ENCODE assay signal across 26 cellular contexts in the genomic region with DNA sequence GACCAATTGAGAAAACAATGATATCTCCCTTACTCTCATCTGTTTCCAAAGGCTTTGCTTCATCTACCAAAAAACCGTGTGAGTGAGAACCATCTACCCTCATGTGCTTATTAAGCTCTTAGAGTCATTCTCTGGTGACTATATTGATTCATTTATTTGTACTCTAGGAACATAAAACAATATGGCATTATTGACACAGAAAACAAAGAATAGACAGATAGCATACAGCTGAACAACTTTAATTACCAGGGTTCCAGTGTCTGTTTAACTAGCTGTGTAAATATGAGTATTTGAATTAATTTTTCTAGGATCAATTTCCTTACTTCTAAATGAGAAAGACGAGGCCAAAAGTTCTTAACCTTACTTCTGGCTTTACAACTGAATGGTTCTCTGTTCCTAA. TPM values are rescaled to one million over a fixed set of nuclear protein-coding genes. Genes with fewer than 3 reads are reported as not detected.
A peak's percentile ranks its signal among the peaks of the same experiment; 100 is the strongest.
DNase-seq lines count a peak whose midpoint lies in the region; ATAC-seq and TF ChIP-seq lines count a peak whose summit lies in the region.
"Had no signal": no experiment of that assay in that cellular context is flagged by ENCODE, and none has a peak within 500 bp of the region (broad histone marks: within the 10 kb centered on the region; RNA-seq: fewer than 3 reads in every experiment).

No MANE protein-coding gene starts in this region.

- H3K27ac ChIP-seq in DOHH2 (ENCODE audit: low read depth, low read length): peak overlapping the region; percentile 53
- H3K27ac ChIP-seq: SJSA1, suprapubic skin, upper lobe of right lung, WERI-Rb-1 had no signal

- peak overlapping the region; percentile 63 for H3K4me3 ChIP-seq in DOHH2 (ENCODE audit: low read length)
- H3K4me3 ChIP-seq: mucosa of descending colon, SJSA1, suprapubic skin, upper lobe of right lung had no signal

- intact Hi-C loops in left colon (cut with DNase I, micrococcal nuclease): no loop called here

- peaks cover 30% of the 10 kb centered on the region for H3K4me1 ChIP-seq in DOHH2 (ENCODE audit: control insufficient read depth, low read length)
- H3K4me1 ChIP-seq: SJSA1, suprapubic skin, upper lobe of right lung had no signal

- H3F3A ChIP-seq in DOHH2 (ENCODE audit: control insufficient read depth, insufficient read depth): no peaks in the 10 kb centered on the region

- no peaks in the 10 kb centered on the region for H3K9me3 ChIP-seq in DOHH2 (ENCODE audit: control insufficient read depth, insufficient read depth, low read length)
- H3K9me3 ChIP-seq: mucosa of descending colon, SJSA1, suprapubic skin, upper lobe of right lung had no signal

- no peaks in the 10 kb centered on the region for H3K79me2 ChIP-seq in DOHH2 (ENCODE audit: control insufficient read depth, low read length)

- H3K9me2 ChIP-seq in DOHH2 (replicated peaks; ENCODE audit: control insufficient read depth, low read length): no peaks in the 10 kb centered on the region

- DNase-seq in NCI-H1105 (lab: John Stamatoyannopoulos, UW): peak; percentile 7
- peak; percentile 55 for DNase-seq in NCI-H748 treated with DMSO at 0.1 percent for 48 hours (lab: John Stamatoyannopoulos, UW)
- DNase-seq in left colon: no peak
- DNase-seq in stimulated activated naive CD4-positive, alpha-beta T cell treated with Interleukin-2 at 50 U/mL for 16 hours (lab: John Stamatoyannopoulos, UW): no peak
- DNase-seq in SW480 (ENCODE audit: low spot score): no peak
- DNase-seq: activated CD4-positive, alpha-beta T cell treated with anti-CD3 and anti-CD28 coated beads for 4 hours; activated CD8-positive, alpha-beta memory T cell treated with anti-CD3 and anti-CD28 coated beads for 24 hours; activated naive CD4-positive, alpha-beta T cell treated with anti-CD3 and anti-CD28 coated beads, Interleukin-2, amount 50 U/mL, for 16 hours; activated T-cell treated with anti-CD3 and anti-CD28 coated beads for 4 hours; C1 segment of cervical spinal cord; glutamatergic neuron; mammary epithelial cell; mucosa of descending colon; NCI-H524 treated with DMSO at 0.1 percent for 48 hours; T1000; upper lobe of right lung; WERI-Rb-1 had no signal

- no peaks in the 10 kb centered on the region for H4K20me1 ChIP-seq in DOHH2 (ENCODE audit: control insufficient read depth, insufficient read depth, low read depth, low read length)

- H3K4me2 ChIP-seq in DOHH2 (ENCODE audit: low read length): peak overlapping the region; percentile 82

- H3K27me3 ChIP-seq in DOHH2 (ENCODE audit: control insufficient read depth, low read length): no peaks in the 10 kb centered on the region
- H3K27me3 ChIP-seq: SJSA1, suprapubic skin, upper lobe of right lung had no signal

- H3K36me3 ChIP-seq in DOHH2 (ENCODE audit: control insufficient read depth, low read length): no peaks in the 10 kb centered on the region
- H3K36me3 ChIP-seq: SJSA1, suprapubic skin, upper lobe of right lung, WERI-Rb-1 had no signal

- ATAC-seq in left colon (peak; percentile 50), HG02571 (IDR thresholded peaks at IDR 0.05; ENCODE audit: unreplicated experiment) (no peak)
- ATAC-seq: mucosa of descending colon; natural killer cell treated with Interleukin-12 subunit alpha and Interleukin-12 subunit beta and Interleukin-15 and Interleukin-18, amount 100 ng/mL, for 72 hours; stimulated activated effector memory CD8-positive, alpha-beta T cell treated with anti-CD3 and anti-CD28 coated beads, Interleukin-12 subunit alpha, Interleukin-12 subunit beta, amount 100 ng/mL, for 72 hours; upper lobe of right lung had no signal

- no peak for TF ChIP-seq CTCF in DOHH2 (IDR thresholded peaks at IDR 0.05; ENCODE audit: low read depth, low read length, poor library complexity, severe bottlenecking)

RNA-seq across cellular contexts. Expression of a gene that starts 31.3 kb away (rescaled TPM):
- 1 to 10 TPM in 1 of 2 donors, under 1 TPM in 1; 0.76 to 1.3 TPM for total RNA-seq in left colon
- total RNA-seq: activated T-helper 2 cell treated with anti-CD3 and anti-CD28 coated beads, Interferon-gamma antibody, Interleukin-2, Interleukin-4, amounts not matched to agents 10 μg/mL and 5 μg/mL and 100 μg/mL, durations not matched to agents 14 hours and 24 hours and 36 hours; LHCN-M2; renal cortical epithelial cell had no signal

Comparison
In these comparisons a context has a peak if more than half of its experiments do, and no peak if none do; other contexts are left out.
1. DNase-seq: peak in NCI-H1105 (single experiment) and NCI-H748 treated with DMSO at 0.1 percent for 48 hours (single experiment); none in left colon (0 of 2), stimulated activated naive CD4-positive, alpha-beta T cell treated with Interleukin-2 at 50 U/mL for 16 hours (single experiment) and SW480 (single experiment).